Comparison of ENCODE assay signal across 13 cellular contexts in the genomic region with DNA sequence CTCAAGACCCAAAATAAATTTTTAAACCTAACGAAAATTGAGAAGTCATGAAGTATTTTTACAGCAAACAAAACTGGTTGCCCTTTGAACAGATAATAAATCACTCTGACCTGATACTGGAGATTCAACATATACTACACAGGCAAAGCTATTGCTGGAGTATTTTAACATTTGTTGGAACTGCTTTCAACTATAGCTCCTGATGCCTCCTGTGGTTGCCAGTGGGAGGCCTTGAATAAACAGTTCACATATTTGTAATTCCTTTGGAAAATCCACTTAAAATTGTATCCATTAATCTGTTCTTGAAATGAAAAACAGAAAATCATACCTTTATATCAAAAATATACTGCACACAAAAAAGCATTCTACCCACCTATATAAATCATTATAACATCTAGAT.
DNase-seq lines count a peak whose midpoint lies in the region; ATAC-seq and TF ChIP-seq lines count a peak whose summit lies in the region.
"Had no signal": no experiment of that assay in that cellular context is flagged by ENCODE, and none has a peak within 500 bp of the region (broad histone marks: within the 10 kb centered on the region; RNA-seq: fewer than 3 reads in every experiment).

No MANE protein-coding gene starts in this region.

- H3K4me3 ChIP-seq in GM23338 (no peak overlapping the region), endodermal cell (ENCODE audit: low read length) (no peak overlapping the region), upper lobe of right lung (no peak overlapping the region)

- H3K27me3 Mint-ChIP-seq in GM23338 (ENCODE audit: insufficient read depth, low read depth, poor library complexity) (no peaks in the 10 kb centered on the region), endodermal cell (ENCODE audit: insufficient read depth) (no peaks in the 10 kb centered on the region)

- H3K9me2 ChIP-seq in GM23338 (ENCODE audit: insufficient read depth) = peaks cover 7% of the 10 kb centered on the region; the same call in 1 of the 2 replicates

- no peaks in the 10 kb centered on the region for H3K79me2 ChIP-seq in GM23338 (replicated peaks; ENCODE audit: insufficient read depth)

- H3K4me1 ChIP-seq in GM23338 (ENCODE audit: insufficient read depth) (no peaks in the 10 kb centered on the region), endodermal cell (ENCODE audit: control insufficient read depth, insufficient read depth, low read length) (no peaks in the 10 kb centered on the region), upper lobe of right lung (no peaks in the 10 kb centered on the region)

- H4K20me1 ChIP-seq in GM23338 (replicated peaks; ENCODE audit: insufficient read depth) = no peaks in the 10 kb centered on the region

- ATAC-seq in GM23338 (no peak), upper lobe of right lung (no peak), HG03159 (IDR thresholded peaks at IDR 0.05; ENCODE audit: unreplicated experiment) (no peak)
- ATAC-seq in stimulated activated effector memory CD8-positive, alpha-beta T cell treated with anti-CD3 and anti-CD28 coated beads, Interleukin-12 subunit alpha, Interleukin-12 subunit beta, amount 100 ng/mL, for 72 hours = no peak

- no peak for TF ChIP-seq CTCF in GM23338 (conservative IDR thresholded peaks at IDR 0.05; ENCODE audit: low read depth in 2 of 2)
- TF ChIP-seq CTCF in endodermal cell (conservative IDR thresholded peaks at IDR 0.05) = peak; percentile 60
- TF ChIP-seq CTCF in upper lobe of right lung (IDR thresholded peaks at IDR 0.05) = no peak

- H3K4me2 ChIP-seq in GM23338 = no peak overlapping the region

- WGBS in endodermal cell (ENCODE audit: insufficient coverage in 1 of 2, insufficient read length in 1 of 2), 2 experiments = 20 to 67% methylated on average over 1 of the region's 1 CpG

- no peaks in the 10 kb centered on the region for H3K27me3 ChIP-seq in GM23338 (ENCODE audit: insufficient read depth)
- no peaks in the 10 kb centered on the region for H3K27me3 ChIP-seq in endodermal cell (ENCODE audit: control insufficient read depth, insufficient read depth, low read length, poor library complexity, severe bottlenecking)
- H3K27me3 ChIP-seq in upper lobe of right lung = no peaks in the 10 kb centered on the region

- H3K27ac Mint-ChIP-seq in GM23338 (peak overlapping the region; percentile 56; the same call in 1 of the 2 replicates), endodermal cell (no peak overlapping the region)
- no peak overlapping the region for H3K27ac Mint-ChIP-seq in stimulated activated effector memory CD8-positive, alpha-beta T cell treated with anti-CD3 and anti-CD28 coated beads, Interleukin-12 subunit alpha, Interleukin-12 subunit beta, amount 100 ng/mL, for 72 hours

- H2AFZ ChIP-seq in GM23338 = no peak overlapping the region

- H3K9ac ChIP-seq in endodermal cell (ENCODE audit: extremely low read depth, low read length, poor library complexity, severe bottlenecking) = no peak overlapping the region

- H3K4me3 Mint-ChIP-seq in GM23338 = no peak overlapping the region
- H3K4me3 Mint-ChIP-seq in endodermal cell = no peak overlapping the region
- H3K4me3 Mint-ChIP-seq in stimulated activated effector memory CD8-positive, alpha-beta T cell treated with anti-CD3 and anti-CD28 coated beads, Interleukin-12 subunit alpha, Interleukin-12 subunit beta, amount 100 ng/mL, for 72 hours = no peak overlapping the region

- H3K9me3 ChIP-seq in endodermal cell (ENCODE audit: control insufficient read depth, low read length) (no peaks in the 10 kb centered on the region), upper lobe of right lung (no peaks in the 10 kb centered on the region)

- peaks cover 5% of the 10 kb centered on the region; the same call in 1 of the 2 replicates for H3K36me3 ChIP-seq in GM23338 (ENCODE audit: insufficient read depth)
- no peaks in the 10 kb centered on the region for H3K36me3 ChIP-seq in endodermal cell (ENCODE audit: control insufficient read depth, insufficient read depth, low read length)
- no peaks in the 10 kb centered on the region for H3K36me3 ChIP-seq in upper lobe of right lung

- H3K9me3 Mint-ChIP-seq in GM23338 = peaks cover 10% of the 10 kb centered on the region
- H3K9me3 Mint-ChIP-seq in endodermal cell = peaks cover 8% of the 10 kb centered on the region
- peaks cover 6% of the 10 kb centered on the region for H3K9me3 Mint-ChIP-seq in stimulated activated effector memory CD8-positive, alpha-beta T cell treated with anti-CD3 and anti-CD28 coated beads, Interleukin-12 subunit alpha, Interleukin-12 subunit beta, amount 100 ng/mL, for 72 hours

- intact Hi-C loops in upper lobe of right lung (cut with DNase I) = no loop called here

- no peak overlapping the region for H3K27ac ChIP-seq in GM23338 (ENCODE audit: low read depth)
- no peak overlapping the region for H3K27ac ChIP-seq in endodermal cell (ENCODE audit: low read depth, low read length)
- H3K27ac ChIP-seq in upper lobe of right lung = no peak overlapping the region

- peak; percentile 36 for DNase-seq in GM23338 (ENCODE audit: low spot score)
- peak; percentile 6 for DNase-seq in OCI-M1 (lab: John Stamatoyannopoulos, UW)
- DNase-seq in endodermal cell = no peak
- DNase-seq in non-pigmented ciliary epithelial cell (ENCODE audit: low read depth) = peak; percentile 20
- no peak for DNase-seq in stimulated activated effector memory CD8-positive, alpha-beta T cell treated with anti-CD3 and anti-CD28 coated beads, Interleukin-12 subunit alpha, Interleukin-12 subunit beta, amount 100 ng/mL, for 72 hours (ENCODE audit: low spot score in 2 of 2)
- DNase-seq in foreskin melanocyte = no peak
- DNase-seq in upper lobe of right lung = no peak
- DNase-seq: hippocampal formation; MM.1S; NCI-H187 treated with DMSO at 0.1 percent for 48 hours; NCI-H510A; stimulated activated CD4-positive, alpha-beta T cell treated with anti-CD3 and anti-CD28 coated beads, Interleukin-1b, Interleukin-23, amount 100 ng/mL, for 48 hours had no signal

- H3K36me3 Mint-ChIP-seq in GM23338 (ENCODE audit: low read depth) = peaks cover 17% of the 10 kb centered on the region
- H3K36me3 Mint-ChIP-seq in endodermal cell (ENCODE audit: low read depth) = no peaks in the 10 kb centered on the region
- H3K36me3 Mint-ChIP-seq in stimulated activated effector memory CD8-positive, alpha-beta T cell treated with anti-CD3 and anti-CD28 coated beads, Interleukin-12 subunit alpha, Interleukin-12 subunit beta, amount 100 ng/mL, for 72 hours = no peaks in the 10 kb centered on the region

- H3K4me1 Mint-ChIP-seq in GM23338 = peaks cover 11% of the 10 kb centered on the region; the same call in 2 of the 3 replicates
- no peaks in the 10 kb centered on the region for H3K4me1 Mint-ChIP-seq in endodermal cell
- H3K4me1 Mint-ChIP-seq in stimulated activated effector memory CD8-positive, alpha-beta T cell treated with anti-CD3 and anti-CD28 coated beads, Interleukin-12 subunit alpha, Interleukin-12 subunit beta, amount 100 ng/mL, for 72 hours = no peaks in the 10 kb centered on the region

- H3F3A ChIP-seq in GM23338 (replicated peaks; ENCODE audit: low read depth) = no peaks in the 10 kb centered on the region

TF ChIP-seq in GM23338, 12 proteins besides CTCF, POLR2A, EP300 and RAD21 (continues in another document):
- no peak for TF ChIP-seq ZNF331 (CRISPR knock-in tag; IDR thresholded peaks at IDR 0.05; ENCODE audit: low read depth)
- no peak for TF ChIP-seq EZH2 (IDR thresholded peaks at IDR 0.05; ENCODE audit: low read depth, unreplicated experiment)
- no peak for TF ChIP-seq JUNB (IDR thresholded peaks at IDR 0.05; ENCODE audit: unreplicated experiment)
- no peak for TF ChIP-seq CREB1 (CRISPR knock-in tag; IDR thresholded peaks at IDR 0.05; ENCODE audit: low read depth)
- TF ChIP-seq, protein P1, sequence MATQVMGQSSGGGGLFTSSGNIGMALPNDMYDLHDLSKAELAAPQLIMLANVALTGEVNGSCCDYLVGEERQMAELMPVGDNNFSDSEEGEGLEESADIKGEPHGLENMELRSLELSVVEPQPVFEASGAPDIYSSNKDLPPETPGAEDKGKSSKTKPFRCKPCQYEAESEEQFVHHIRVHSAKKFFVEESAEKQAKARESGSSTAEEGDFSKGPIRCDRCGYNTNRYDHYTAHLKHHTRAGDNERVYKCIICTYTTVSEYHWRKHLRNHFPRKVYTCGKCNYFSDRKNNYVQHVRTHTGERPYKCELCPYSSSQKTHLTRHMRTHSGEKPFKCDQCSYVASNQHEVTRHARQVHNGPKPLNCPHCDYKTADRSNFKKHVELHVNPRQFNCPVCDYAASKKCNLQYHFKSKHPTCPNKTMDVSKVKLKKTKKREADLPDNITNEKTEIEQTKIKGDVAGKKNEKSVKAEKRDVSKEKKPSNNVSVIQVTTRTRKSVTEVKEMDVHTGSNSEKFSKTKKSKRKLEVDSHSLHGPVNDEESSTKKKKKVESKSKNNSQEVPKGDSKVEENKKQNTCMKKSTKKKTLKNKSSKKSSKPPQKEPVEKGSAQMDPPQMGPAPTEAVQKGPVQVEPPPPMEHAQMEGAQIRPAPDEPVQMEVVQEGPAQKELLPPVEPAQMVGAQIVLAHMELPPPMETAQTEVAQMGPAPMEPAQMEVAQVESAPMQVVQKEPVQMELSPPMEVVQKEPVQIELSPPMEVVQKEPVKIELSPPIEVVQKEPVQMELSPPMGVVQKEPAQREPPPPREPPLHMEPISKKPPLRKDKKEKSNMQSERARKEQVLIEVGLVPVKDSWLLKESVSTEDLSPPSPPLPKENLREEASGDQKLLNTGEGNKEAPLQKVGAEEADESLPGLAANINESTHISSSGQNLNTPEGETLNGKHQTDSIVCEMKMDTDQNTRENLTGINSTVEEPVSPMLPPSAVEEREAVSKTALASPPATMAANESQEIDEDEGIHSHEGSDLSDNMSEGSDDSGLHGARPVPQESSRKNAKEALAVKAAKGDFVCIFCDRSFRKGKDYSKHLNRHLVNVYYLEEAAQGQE (IDR thresholded peaks at IDR 0.05; ENCODE audit: unreplicated experiment) = no peak
- TF ChIP-seq, protein P2, sequence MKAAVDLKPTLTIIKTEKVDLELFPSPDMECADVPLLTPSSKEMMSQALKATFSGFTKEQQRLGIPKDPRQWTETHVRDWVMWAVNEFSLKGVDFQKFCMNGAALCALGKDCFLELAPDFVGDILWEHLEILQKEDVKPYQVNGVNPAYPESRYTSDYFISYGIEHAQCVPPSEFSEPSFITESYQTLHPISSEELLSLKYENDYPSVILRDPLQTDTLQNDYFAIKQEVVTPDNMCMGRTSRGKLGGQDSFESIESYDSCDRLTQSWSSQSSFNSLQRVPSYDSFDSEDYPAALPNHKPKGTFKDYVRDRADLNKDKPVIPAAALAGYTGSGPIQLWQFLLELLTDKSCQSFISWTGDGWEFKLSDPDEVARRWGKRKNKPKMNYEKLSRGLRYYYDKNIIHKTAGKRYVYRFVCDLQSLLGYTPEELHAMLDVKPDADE (IDR thresholded peaks at IDR 0.05) = no peak

Comparison
In these comparisons a context has a peak if more than half of its experiments do, and no peak if none do; other contexts are left out.
1. DNase-seq: peak in GM23338 (single experiment), OCI-M1 (single experiment) and non-pigmented ciliary epithelial cell (single experiment); none in endodermal cell (single experiment), stimulated activated effector memory CD8-positive, alpha-beta T cell treated with anti-CD3 and anti-CD28 coated beads, Interleukin-12 subunit alpha, Interleukin-12 subunit beta, amount 100 ng/mL, for 72 hours (0 of 2), foreskin melanocyte (single experiment) and upper lobe of right lung (single experiment).